ENCODE assay signal across 8 cellular contexts in genomic region chr19:34364830-34365462, GRCh38. TPM values are rescaled to one million over a fixed set of nuclear protein-coding genes. Genes with fewer than 3 reads are reported as not detected.
A peak's percentile ranks its signal among the peaks of the same experiment; 100 is the strongest.
DNase-seq lines count a peak whose midpoint lies in the region; ATAC-seq and TF ChIP-seq lines count a peak whose summit lies in the region.

Gene GPI, plus strand, starts transcription at chr19:34365196. Its CDS starts 71 bp downstream, at chr19:34365267.

- H3K27ac ChIP-seq in HCT116 (ENCODE audit: low read depth, low read length) (peak within 1 kb of the TSS; percentile 91), heart left ventricle (peak within 1 kb of the TSS; percentile 80 to 97 (median 92)), tibial nerve (peak within 1 kb of the TSS; percentile 65 to 86 (median 81))

- peak within 1 kb of the TSS; percentile 94 to 99 for H3K4me3 ChIP-seq in HCT116 (replicated peaks in 1 of 2; ENCODE audit: low read depth in 1 of 2, low read length in 2 of 2)
- H3K4me3 ChIP-seq in NB4 (ENCODE audit: low read depth, low read length): peak within 1 kb of the TSS; percentile 78
- H3K4me3 ChIP-seq in adipocyte (ENCODE audit: low read length): peak within 1 kb of the TSS; percentile 96
- peak within 1 kb of the TSS; percentile 85 to 99 (median 94) for H3K4me3 ChIP-seq in heart left ventricle
- H3K4me3 ChIP-seq in tibial nerve: peak within 1 kb of the TSS; percentile 78 to 89 (median 87)

- no peaks in the 10 kb centered on the region for H3K27me3 Mint-ChIP-seq in T-cell

- H2AFZ ChIP-seq in HCT116 (ENCODE audit: low read depth, low read length, poor library complexity, severe bottlenecking): peak within 1 kb of the TSS; percentile 82

- H3K4me1 ChIP-seq in HCT116 (ENCODE audit: control insufficient read depth in 1 of 2, insufficient read depth in 2 of 2, low read length in 2 of 2) (peaks cover 18 to 35% of the 10 kb centered on the region in 2 experiments), adipocyte (ENCODE audit: control insufficient read depth, insufficient read depth, low read length) (peaks cover 19% of the 10 kb centered on the region), heart left ventricle (peaks cover 14 to 48% (median 31%) of the 10 kb centered on the region in 12 donors), tibial nerve (peaks cover 3 to 32% (median 13%) of the 10 kb centered on the region in 4 donors)

- no peaks in the 10 kb centered on the region for H3K9me3 Mint-ChIP-seq in T-cell

- H3K79me2 ChIP-seq in HCT116 (ENCODE audit: insufficient read depth, low read length): peaks cover 49% of the 10 kb centered on the region

- TF ChIP-seq EP300 in tibial nerve (IDR thresholded peaks at IDR 0.05): peak in 1 of 2 donors; percentile 58

- intact Hi-C loops in HCT116 (cut with micrococcal nuclease): no loop called here
- intact Hi-C loops in heart left ventricle (cut with DNase I): loop anchor here in 2 of 10 donors (2.0 to 5.0 kb wide), 2 partner anchors 64 to 137 kb away; partner anchors contain the start of gene UBA2 (in 1 of the 2)

- H3K9ac ChIP-seq in HCT116 (ENCODE audit: low read length) (peak within 1 kb of the TSS; percentile 98), adipocyte (ENCODE audit: low read length) (peak within 1 kb of the TSS; percentile 95)

- peak within 1 kb of the TSS; percentile 91 to 96 (median 94) for H3K4me3 Mint-ChIP-seq in T-cell

- ATAC-seq in HCT116: peak; percentile 88
- ATAC-seq in T-cell (replicated peaks in 1 of 4): peak; percentile 92 to 93 (median 92)
- peak; percentile 28 to 88 (median 76) for ATAC-seq in heart left ventricle

- H4K20me1 ChIP-seq in HCT116 (ENCODE audit: insufficient read depth): 0 out of 2 replicates have a peak, but pooled peaks cover 5% of the 10 kb centered on the region

- H3K27me3 ChIP-seq in HCT116 (ENCODE audit: insufficient read depth, low read length) (no peaks in the 10 kb centered on the region), adipocyte (replicated peaks; ENCODE audit: control insufficient read depth, insufficient read depth, low read length) (no peaks in the 10 kb centered on the region), heart left ventricle (no peaks in the 10 kb centered on the region), tibial nerve (no peaks in the 10 kb centered on the region)

- H3K9me3 ChIP-seq in HCT116 (ENCODE audit: control insufficient read depth in 1 of 2, insufficient read depth in 1 of 2, low read depth in 1 of 2, low read length in 2 of 2) (no peaks in the 10 kb centered on the region), adipocyte (ENCODE audit: control insufficient read depth, low read length) (no peaks in the 10 kb centered on the region), heart left ventricle (no peaks in the 10 kb centered on the region), tibial nerve (no peaks in the 10 kb centered on the region)

- in situ Hi-C loops in G401 (cut with HindIII; ENCODE audit: low sequenced_read_pairs): no loop called here

- CTCF ChIA-PET in HCT116 (lab: Charles Lee) (no interaction called here), T-cell (lab: Charles Lee) (no interaction called here)

- 0 to 2% (median 0%) methylated on average over 8 to 67 of the region's 67 CpGs for WGBS in heart left ventricle, 4 donors
- 2 to 3% methylated on average over 9 to 12 of the region's 67 CpGs for WGBS in tibial nerve, 2 donors

- H3K9me2 ChIP-seq in HCT116 (ENCODE audit: insufficient read depth): no peaks in the 10 kb centered on the region

- peaks cover 18% of the 10 kb centered on the region for H3K36me3 Mint-ChIP-seq in T-cell

- TF ChIP-seq POLR2A in HCT116 (IDR thresholded peaks at IDR 0.05; ENCODE audit: borderline replicate concordance, extremely low read depth, insufficient read depth, insufficient read length) (peak; percentile 82), NB4 (IDR thresholded peaks at IDR 0.05; ENCODE audit: extremely low read depth, insufficient read length) (peak; percentile 47), heart left ventricle (IDR thresholded peaks at IDR 0.05) (peak in 1 of 2 donors; percentile 54), tibial nerve (IDR thresholded peaks at IDR 0.05) (peak in 1 of 2 donors; percentile 30)

- peaks cover 32 to 38% (median 38%) of the 10 kb centered on the region in 3 donors for H3K4me1 Mint-ChIP-seq in T-cell

- H3K36me3 ChIP-seq in HCT116 (ENCODE audit: control insufficient read depth in 1 of 2, insufficient read depth in 2 of 2, low read length in 2 of 2): peaks cover 29 to 32% of the 10 kb centered on the region in 2 experiments; a peak in 3 of 4 replicates
- peaks cover 28% of the 10 kb centered on the region for H3K36me3 ChIP-seq in adipocyte (ENCODE audit: control insufficient read depth, insufficient read depth, low read length, severe bottlenecking)
- peaks cover 0 to 37% (median 33%) of the 10 kb centered on the region in 9 donors for H3K36me3 ChIP-seq in heart left ventricle
- peaks cover 0 to 30% (median 0%) of the 10 kb centered on the region in 3 donors for H3K36me3 ChIP-seq in tibial nerve

- RAD21 ChIA-PET in HCT116 (lab: Charles Lee; ENCODE audit: low non-redundant PET in 1 of 2, low total read pairs in 2 of 2, uncharacterized antibody in 2 of 2, unreplicated experiment in 2 of 2): no interaction called here

- H3K4me2 ChIP-seq in HCT116 (ENCODE audit: low read length): peak within 1 kb of the TSS; percentile 97

- BruUV-seq in HCT116 (replicated peaks; lab: Mats Ljungman, UMichigan): no TSS peak

- H3K27ac Mint-ChIP-seq in T-cell: peak within 1 kb of the TSS; percentile 86 to 90

- DNase-seq in G401 (ENCODE audit: low spot score): peak; percentile 73
- no peak for DNase-seq in HCT116 (ENCODE audit: low read depth, low spot score)
- DNase-seq in NB4 (ENCODE audit: low read depth): peak; percentile 67
- peak; percentile 22 to 68 (median 54) for DNase-seq in T-cell
- peak; percentile 83 for DNase-seq in adipocyte (ENCODE audit: low read depth)
- peak; percentile 63 to 84 (median 75) for DNase-seq in heart left ventricle
- peak; percentile 31 for DNase-seq in pons (ENCODE audit: low spot score)
- DNase-seq in tibial nerve (ENCODE audit: low spot score in 2 of 2): peak; percentile 24 to 29

- TF ChIP-seq CTCF in HCT116 (IDR thresholded peaks at IDR 0.05 in 2 of 3, conservative IDR thresholded peaks at IDR 0.05 in 1 of 3; ENCODE audit: borderline replicate concordance in 1 of 3, insufficient read depth in 1 of 3, low read depth in 2 of 3, low read length in 2 of 3) (no peak), NB4 (IDR thresholded peaks at IDR 0.05; ENCODE audit: low read depth, low read length) (no peak), heart left ventricle (IDR thresholded peaks at IDR 0.05) (no peak), tibial nerve (IDR thresholded peaks at IDR 0.05) (no peak)

- TF ChIP-seq RAD21 in HCT116 (IDR thresholded peaks at IDR 0.05; ENCODE audit: low read depth): no peak

- POLR2A ChIA-PET in HCT116 (lab: Charles Lee): interaction anchor here (1.5 kb wide), 1 partner anchor 8 kb away, joined by 3 read pairs; no protein-coding TSS in a partner anchor
- POLR2A ChIA-PET in T-cell (lab: Charles Lee): interaction anchor here in 1 of 2 donors (0.5 kb wide), 1 partner anchor 1789 kb away, joined by 4 read pairs; no protein-coding TSS in a partner anchor

TF ChIP-seq in HCT116, 20 proteins besides CTCF, POLR2A, EP300 and RAD21:
- TF ChIP-seq SIN3A (IDR thresholded peaks at IDR 0.05; ENCODE audit: low read depth) (peak; percentile 73), EGR1 (IDR thresholded peaks at IDR 0.05; ENCODE audit: low read depth) (peak; percentile 59), YY1 (IDR thresholded peaks at IDR 0.05; ENCODE audit: extremely low read depth, insufficient replicate concordance, low read depth, low read length) (peak; percentile 48), ZNF274 (IDR thresholded peaks at IDR 0.05; ENCODE audit: low read depth, low read length) (no peak), POLR2AphosphoS5 (IDR thresholded peaks at IDR 0.05; ENCODE audit: low read depth, low read length) (peak; percentile 97), JUND (IDR thresholded peaks at IDR 0.05) (no peak)
- TF ChIP-seq, protein P1, sequence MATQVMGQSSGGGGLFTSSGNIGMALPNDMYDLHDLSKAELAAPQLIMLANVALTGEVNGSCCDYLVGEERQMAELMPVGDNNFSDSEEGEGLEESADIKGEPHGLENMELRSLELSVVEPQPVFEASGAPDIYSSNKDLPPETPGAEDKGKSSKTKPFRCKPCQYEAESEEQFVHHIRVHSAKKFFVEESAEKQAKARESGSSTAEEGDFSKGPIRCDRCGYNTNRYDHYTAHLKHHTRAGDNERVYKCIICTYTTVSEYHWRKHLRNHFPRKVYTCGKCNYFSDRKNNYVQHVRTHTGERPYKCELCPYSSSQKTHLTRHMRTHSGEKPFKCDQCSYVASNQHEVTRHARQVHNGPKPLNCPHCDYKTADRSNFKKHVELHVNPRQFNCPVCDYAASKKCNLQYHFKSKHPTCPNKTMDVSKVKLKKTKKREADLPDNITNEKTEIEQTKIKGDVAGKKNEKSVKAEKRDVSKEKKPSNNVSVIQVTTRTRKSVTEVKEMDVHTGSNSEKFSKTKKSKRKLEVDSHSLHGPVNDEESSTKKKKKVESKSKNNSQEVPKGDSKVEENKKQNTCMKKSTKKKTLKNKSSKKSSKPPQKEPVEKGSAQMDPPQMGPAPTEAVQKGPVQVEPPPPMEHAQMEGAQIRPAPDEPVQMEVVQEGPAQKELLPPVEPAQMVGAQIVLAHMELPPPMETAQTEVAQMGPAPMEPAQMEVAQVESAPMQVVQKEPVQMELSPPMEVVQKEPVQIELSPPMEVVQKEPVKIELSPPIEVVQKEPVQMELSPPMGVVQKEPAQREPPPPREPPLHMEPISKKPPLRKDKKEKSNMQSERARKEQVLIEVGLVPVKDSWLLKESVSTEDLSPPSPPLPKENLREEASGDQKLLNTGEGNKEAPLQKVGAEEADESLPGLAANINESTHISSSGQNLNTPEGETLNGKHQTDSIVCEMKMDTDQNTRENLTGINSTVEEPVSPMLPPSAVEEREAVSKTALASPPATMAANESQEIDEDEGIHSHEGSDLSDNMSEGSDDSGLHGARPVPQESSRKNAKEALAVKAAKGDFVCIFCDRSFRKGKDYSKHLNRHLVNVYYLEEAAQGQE (IDR thresholded peaks at IDR 0.05; ENCODE audit: low read depth): no peak
- TF ChIP-seq, protein P2, sequence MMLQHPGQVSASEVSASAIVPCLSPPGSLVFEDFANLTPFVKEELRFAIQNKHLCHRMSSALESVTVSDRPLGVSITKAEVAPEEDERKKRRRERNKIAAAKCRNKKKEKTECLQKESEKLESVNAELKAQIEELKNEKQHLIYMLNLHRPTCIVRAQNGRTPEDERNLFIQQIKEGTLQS (IDR thresholded peaks at IDR 0.05): no peak
TF ChIP-seq in HCT116: peak in this region for 4.

RNA-seq across cellular contexts. Expression of gene GPI, which starts in this region (rescaled TPM):
- total RNA-seq in G401 (2014; rRNA removed; shearing (Covaris generic)): 216 TPM in 2 replicates
- 787 TPM for total RNA-seq in HCT116 (2021; ENCODE audit: unreplicated experiment)
- polyA plus RNA-seq in HCT116 (2012): 1,417 and 1,906 TPM in 2 replicates
- total RNA-seq in T-cell: 100 to 1,000 TPM; 108 to 132 (median 126) TPM
- 100 to 1,000 TPM; 359 to 764 (median 549) TPM for total RNA-seq in heart left ventricle
- 100 to 1,000 TPM; 233 to 284 TPM for polyA plus RNA-seq in heart left ventricle
- 100 to 1,000 TPM; 156 to 233 (median 177) TPM for total RNA-seq in tibial nerve
